17 cellular contexts compared by ENCODE assay signal in genomic region chr1:29903767-29904166, GRCh38.
A peak's percentile ranks its signal among the peaks of the same experiment; 100 is the strongest.
DNase-seq lines count a peak whose midpoint lies in the region; ATAC-seq and TF ChIP-seq lines count a peak whose summit lies in the region.
"Had no signal": no experiment of that assay in that cellular context is flagged by ENCODE, and none has a peak within 500 bp of the region (broad histone marks: within the 10 kb centered on the region; RNA-seq: fewer than 3 reads in every experiment).

No MANE protein-coding gene starts in this region.

- no peak overlapping the region for H2BK20ac ChIP-seq in IMR-90 (ENCODE audit: low read depth, low read length)

- WGBS in IMR-90 (ENCODE audit: extremely low coverage in 2 of 2, insufficient read length in 1 of 2), 2 experiments: no CpG with 5 or more reads among the region's 3 CpGs

- H3K27ac ChIP-seq in IMR-90 (ENCODE audit: insufficient read depth, low read length): no peak overlapping the region
- H3K27ac ChIP-seq: A549, GM23248 had no signal

- no peak overlapping the region for H4K5ac ChIP-seq in IMR-90 (ENCODE audit: low read depth, low read length)

- POLR2A ChIA-PET in IMR-90 (lab: Charles Lee; ENCODE audit: unreplicated experiment): no interaction called here

- H3K36me3 ChIP-seq in IMR-90 (ENCODE audit: control insufficient read depth, insufficient read depth, low read length): no peaks in the 10 kb centered on the region

- TF ChIP-seq RAD21 in IMR-90 (IDR thresholded peaks at IDR 0.05; ENCODE audit: low read length): no peak

- H3K9me3 ChIP-seq in IMR-90 (ENCODE audit: control insufficient read depth, insufficient read depth, low read length): no peaks in the 10 kb centered on the region
- H3K9me3 ChIP-seq: A549 had no signal

- H2AK5ac ChIP-seq in IMR-90 (ENCODE audit: low read depth, low read length): no peak overlapping the region

- ATAC-seq in IMR-90 (ENCODE audit: low read depth) (no peak), HG02973 (IDR thresholded peaks at IDR 0.05; ENCODE audit: unreplicated experiment) (no peak)
- ATAC-seq: A549, HCT116 had no signal

- no peak overlapping the region for H3K56ac ChIP-seq in IMR-90 (ENCODE audit: extremely low read depth, insufficient read depth, low read length)

- no peak overlapping the region for H2BK15ac ChIP-seq in IMR-90 (ENCODE audit: low read depth, low read length)

- no peak overlapping the region for H4K91ac ChIP-seq in IMR-90 (ENCODE audit: insufficient read depth, low read depth, low read length)

- CTCF ChIA-PET in IMR-90 (lab: Yijun Ruan, JAX): no interaction called here

- peak overlapping the region; percentile 13 for H2AK9ac ChIP-seq in IMR-90 (replicated peaks; ENCODE audit: low read depth, low read length, poor library complexity)

- no peak overlapping the region for H2BK5ac ChIP-seq in IMR-90 (ENCODE audit: low read depth, low read length, poor library complexity, severe bottlenecking)

- intact Hi-C loops in IMR-90 (cut with micrococcal nuclease): no loop called here

- H4K8ac ChIP-seq in IMR-90 (ENCODE audit: low read depth in 2 of 2, low read length in 2 of 2): no peak overlapping the region

- no peaks in the 10 kb centered on the region for H4K20me1 ChIP-seq in IMR-90 (ENCODE audit: insufficient read depth, low read length)

- no peak overlapping the region for H3K18ac ChIP-seq in IMR-90 (ENCODE audit: low read depth, low read length)

- H3K4me3 ChIP-seq in IMR-90 (ENCODE audit: insufficient read depth, low read depth, low read length): no peak overlapping the region
- H3K4me3 ChIP-seq in fibroblast of mammary gland (ENCODE audit: control insufficient read depth, low read depth, low read length): no peak overlapping the region
- H3K4me3 ChIP-seq: A549, GM23248 had no signal

- TF ChIP-seq POLR2A in IMR-90 (IDR thresholded peaks at IDR 0.05; ENCODE audit: low read depth, low read length): no peak

- TF ChIP-seq CTCF in IMR-90 (conservative IDR thresholded peaks at IDR 0.05; ENCODE audit: low read depth, low read length) (no peak), fibroblast of mammary gland (conservative IDR thresholded peaks at IDR 0.05; ENCODE audit: control insufficient read depth, insufficient read depth, low read depth, low read length) (no peak)

- BruUV-seq in IMR-90 (replicated peaks; lab: Mats Ljungman, UMichigan): no TSS peak

- H3K27me3 ChIP-seq in IMR-90 (ENCODE audit: control insufficient read depth, insufficient read depth, low read length): no peaks in the 10 kb centered on the region

- no peak overlapping the region for H3K4ac ChIP-seq in IMR-90 (ENCODE audit: low read depth, low read length)

- H3K4me1 ChIP-seq in IMR-90 (ENCODE audit: control insufficient read depth, insufficient read depth, low read length): no peaks in the 10 kb centered on the region
- H3K4me1 ChIP-seq: A549 had no signal

- in situ Hi-C loops in IMR-90 (cut with MboI; ENCODE audit: low sequenced_read_pairs): no loop called here

- H3K79me1 ChIP-seq in IMR-90 (ENCODE audit: low read depth in 1 of 2, low read length in 2 of 2): no peaks in the 10 kb centered on the region

- H3K14ac ChIP-seq in IMR-90 (replicated peaks; ENCODE audit: low read depth, low read length): no peak overlapping the region

- dilution Hi-C loops in IMR-90 (cut with HindIII; ENCODE audit: low sequenced_read_pairs, unreplicated experiment): no loop called here

- no peak for DNase-seq in IMR-90
- DNase-seq in fibroblast of mammary gland (ENCODE audit: low read depth): peak; percentile 2
- peak; percentile 33 for DNase-seq in renal cortical epithelial cell (ENCODE audit: low read depth)
- DNase-seq in activated CD4-positive, CD25-positive, alpha-beta regulatory T cell treated with anti-CD3 and anti-CD28 coated beads, Interleukin-2, amount 50 U/mL, for 72 hours: no peak
- DNase-seq in NCI-H2171 (lab: John Stamatoyannopoulos, UW): no peak
- DNase-seq: 8988T; ACHN; C1 segment of cervical spinal cord; CD4-positive, alpha-beta memory T cell; COR-L47; DMS153; DND-41; GM23248; H9 had no signal

- H3K4me2 ChIP-seq in IMR-90 (ENCODE audit: low read depth, low read length): no peak overlapping the region
- H3K4me2 ChIP-seq: A549 had no signal

- no peaks in the 10 kb centered on the region for H3K9me1 ChIP-seq in IMR-90 (ENCODE audit: insufficient read depth, low read length)

- H2BK120ac ChIP-seq in IMR-90 (ENCODE audit: low read depth, low read length): no peak overlapping the region

- H3K9ac ChIP-seq in IMR-90 (ENCODE audit: low read depth, low read length): no peak overlapping the region
- H3K9ac ChIP-seq: GM23248 had no signal

- no peak overlapping the region for H2AFZ ChIP-seq in IMR-90 (replicated peaks; ENCODE audit: low read length, poor library complexity)
- H2AFZ ChIP-seq: GM23248 had no signal

- H3K23ac ChIP-seq in IMR-90 (ENCODE audit: low read depth, low read length): no peak overlapping the region

TF ChIP-seq in IMR-90, 13 proteins besides CTCF, POLR2A, EP300 and RAD21:
- TF ChIP-seq MAFK (IDR thresholded peaks at IDR 0.05; ENCODE audit: low read depth, low read length): no peak
- TF ChIP-seq, protein P1, sequence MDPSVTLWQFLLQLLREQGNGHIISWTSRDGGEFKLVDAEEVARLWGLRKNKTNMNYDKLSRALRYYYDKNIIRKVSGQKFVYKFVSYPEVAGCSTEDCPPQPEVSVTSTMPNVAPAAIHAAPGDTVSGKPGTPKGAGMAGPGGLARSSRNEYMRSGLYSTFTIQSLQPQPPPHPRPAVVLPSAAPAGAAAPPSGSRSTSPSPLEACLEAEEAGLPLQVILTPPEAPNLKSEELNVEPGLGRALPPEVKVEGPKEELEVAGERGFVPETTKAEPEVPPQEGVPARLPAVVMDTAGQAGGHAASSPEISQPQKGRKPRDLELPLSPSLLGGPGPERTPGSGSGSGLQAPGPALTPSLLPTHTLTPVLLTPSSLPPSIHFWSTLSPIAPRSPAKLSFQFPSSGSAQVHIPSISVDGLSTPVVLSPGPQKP (IDR thresholded peaks at IDR 0.05; ENCODE audit: borderline replicate concordance, low read depth, low read length): no peak
- no peak for TF ChIP-seq FOS (IDR thresholded peaks at IDR 0.05; ENCODE audit: low read depth, low read length)
- TF ChIP-seq CHD1 (IDR thresholded peaks at IDR 0.05; ENCODE audit: low read depth, low read length): no peak
- TF ChIP-seq RFX5 (IDR thresholded peaks at IDR 0.05; ENCODE audit: low read depth, low read length): no peak
- no peak for TF ChIP-seq BHLHE40 (IDR thresholded peaks at IDR 0.05; ENCODE audit: low read depth, low read length)
- no peak for TF ChIP-seq NFE2L2 (IDR thresholded peaks at IDR 0.05; ENCODE audit: low read depth, low read length)
- no peak for TF ChIP-seq USF2 (IDR thresholded peaks at IDR 0.05; ENCODE audit: low read depth, low read length)
- no peak for TF ChIP-seq CEBPB (IDR thresholded peaks at IDR 0.05; ENCODE audit: low read depth, low read length)

Comparison
In these comparisons a context has a peak if more than half of its experiments do, and no peak if none do; other contexts are left out.
1. DNase-seq: peak in fibroblast of mammary gland (single experiment) and renal cortical epithelial cell (single experiment); none in IMR-90 (single experiment), activated CD4-positive, CD25-positive, alpha-beta regulatory T cell treated with anti-CD3 and anti-CD28 coated beads, Interleukin-2, amount 50 U/mL, for 72 hours (single experiment) and NCI-H2171 (single experiment).